ENCODE assay signal across 12 cellular contexts in the genomic region with DNA sequence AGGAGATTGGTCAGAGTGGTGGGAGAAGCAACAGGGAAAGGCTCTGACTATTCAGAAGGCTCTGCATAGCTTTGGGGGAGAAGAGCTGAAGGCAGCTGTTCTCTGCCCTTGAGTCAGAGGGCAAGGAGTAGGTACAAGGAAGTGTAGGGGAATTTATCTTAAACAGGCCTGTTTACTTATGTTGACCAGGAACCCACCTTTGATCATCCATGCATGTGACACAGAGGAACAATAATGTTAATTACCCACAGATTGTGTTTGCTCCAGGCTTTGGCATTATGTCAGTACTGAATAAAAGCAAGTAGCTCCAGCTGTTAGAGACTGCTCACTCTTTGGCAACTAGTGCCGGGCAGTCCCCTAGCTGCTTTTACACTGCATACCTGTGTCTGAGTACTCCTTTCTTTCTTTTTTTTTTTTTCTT.
DNase-seq lines count a peak whose midpoint lies in the region; ATAC-seq and TF ChIP-seq lines count a peak whose summit lies in the region.
"Had no signal": no experiment of that assay in that cellular context is flagged by ENCODE, and none has a peak within 500 bp of the region (broad histone marks: within the 10 kb centered on the region; RNA-seq: fewer than 3 reads in every experiment).

No MANE protein-coding gene starts in this region.

- H3K4me1 Mint-ChIP-seq in progenitor cell of endocrine pancreas (ENCODE audit: low read depth) = peaks cover 3% of the 10 kb centered on the region

- peak; percentile 83 for ATAC-seq in esophagus mucosa
- no peak for ATAC-seq in stimulated activated naive CD8-positive, alpha-beta T cell treated with anti-CD3 and anti-CD28 coated beads, Interleukin-15, Interleukin-2, amounts not matched to agents 100 U/mL and 50 U/mL, for 24 hours
- no peak for ATAC-seq in HG02588 (IDR thresholded peaks at IDR 0.05; ENCODE audit: unreplicated experiment)
- ATAC-seq: K562 had no signal

- H3K4me3 Mint-ChIP-seq in progenitor cell of endocrine pancreas (ENCODE audit: low read depth) = no peak overlapping the region
- H3K4me3 Mint-ChIP-seq: brain had no signal

- H3K27ac Mint-ChIP-seq in progenitor cell of endocrine pancreas = peak overlapping the region; percentile 12

- peaks cover 6% of the 10 kb centered on the region for H3K9me3 Mint-ChIP-seq in progenitor cell of endocrine pancreas (ENCODE audit: low read depth)

- no peaks in the 10 kb centered on the region for H3K27me3 Mint-ChIP-seq in progenitor cell of endocrine pancreas

- DNase-seq in DMS53 treated with DMSO at 0.1 percent for 48 hours (lab: John Stamatoyannopoulos, UW; ENCODE audit: unreplicated experiment) = peak; percentile 39
- peak; percentile 64 for DNase-seq in LHCN-M2 (ENCODE audit: low read depth)
- no peak for DNase-seq in progenitor cell of endocrine pancreas (ENCODE audit: low spot score, unreplicated experiment)
- no peak for DNase-seq in SK-N-DZ (ENCODE audit: low spot score)
- no peak for DNase-seq in stimulated activated naive CD8-positive, alpha-beta T cell treated with anti-CD3 and anti-CD28 coated beads, Interleukin-15, Interleukin-2, amounts not matched to agents 100 U/mL and 50 U/mL, for 24 hours
- DNase-seq: activated CD4-positive, alpha-beta T cell treated with anti-CD3 and anti-CD28 coated beads for 48 hours; activated naive CD4-positive, alpha-beta T cell treated with anti-CD3 and anti-CD28 coated beads, Interleukin-2, amount 50 U/mL, for 16 hours; NCI-H446 had no signal

- no peak for TF ChIP-seq CTCF in progenitor cell of endocrine pancreas (IDR thresholded peaks at IDR 0.05; ENCODE audit: unreplicated experiment)

- H3K36me3 Mint-ChIP-seq in progenitor cell of endocrine pancreas (ENCODE audit: insufficient read depth) = no peaks in the 10 kb centered on the region
- H3K36me3 Mint-ChIP-seq: brain had no signal

Comparison
In these comparisons a context has a peak if more than half of its experiments do, and no peak if none do; other contexts are left out.
1. DNase-seq: peak in DMS53 treated with DMSO at 0.1 percent for 48 hours (single experiment) and LHCN-M2 (single experiment); none in progenitor cell of endocrine pancreas (single experiment), SK-N-DZ (single experiment) and stimulated activated naive CD8-positive, alpha-beta T cell treated with anti-CD3 and anti-CD28 coated beads, Interleukin-15, Interleukin-2, amounts not matched to agents 100 U/mL and 50 U/mL, for 24 hours (single experiment).